In genomic region chr12:92740421-92740820, GRCh38 we compare ENCODE assay signal across 34 cellular contexts. TPM values are rescaled to one million over a fixed set of nuclear protein-coding genes. Genes with fewer than 3 reads are reported as not detected.
"Had no signal": no experiment of that assay in that cellular context is flagged by ENCODE, and none has a peak within 500 bp of the region (broad histone marks: within the 10 kb centered on the region; RNA-seq: fewer than 3 reads in every experiment).

No MANE protein-coding gene starts in this region.

- H3K9me3 ChIP-seq: left lung, neutrophil, right atrium auricular region, right lobe of liver, testis, thyroid gland, transverse colon, upper lobe of left lung, vagina had no signal

- DNase-seq: hypothalamus; immature natural killer cell; kidney; left colon; left lung; mesendoderm; naive B cell; natural killer cell; nephron progenitor cell; occipital lobe; right lobe of liver; stimulated activated CD4-positive, alpha-beta T cell treated with anti-CD3 and anti-CD28 coated beads, Interleukin-1b, Interleukin-23, amount 100 ng/mL, for 48 hours; stimulated activated CD4-positive, alpha-beta T cell treated with anti-CD3 and anti-CD28 coated beads, Interleukin-2, amount 100 ng/mL, for 48 hours; stimulated activated CD4-positive, alpha-beta T cell treated with anti-CD3 and anti-CD28 coated beads, Interleukin-4, amount 100 ng/mL, for 4 hours; stimulated activated CD8-positive, alpha-beta memory T cell treated with anti-CD3 and anti-CD28 coated beads, Interleukin-4, amount 100 ng/mL, for 48 hours; stimulated activated naive CD4-positive, alpha-beta T cell treated with Interleukin-2 at 50 U/mL for 16 hours; stimulated activated naive CD8-positive, alpha-beta T cell treated with anti-CD3 and anti-CD28 coated beads, Interleukin-15, amount 100 ng/mL, for 72 hours; testis; thyroid gland; transverse colon; upper lobe of left lung had no signal

- H3K27me3 Mint-ChIP-seq: stimulated activated memory B cell treated with anti-CD40 and anti-IgM and Interleukin-4, amounts not matched to agents 10 μg/mL and 1 μg/mL and 100 μg/mL, for 72 hours; stimulated activated naive CD8-positive, alpha-beta T cell treated with anti-CD3 and anti-CD28 coated beads, Interleukin-15, amount 100 ng/mL, for 72 hours had no signal

- H3K27ac ChIP-seq: left lung, neural progenitor cell, neutrophil, parathyroid adenoma, right atrium auricular region, right lobe of liver, testis, thyroid gland, transverse colon, upper lobe of left lung, vagina had no signal

- H3K36me3 ChIP-seq: left lung, neural progenitor cell, neutrophil, right atrium auricular region, right lobe of liver, thyroid gland, transverse colon, upper lobe of left lung, vagina had no signal

- H3K27me3 ChIP-seq: left lung, neural progenitor cell, neutrophil, right atrium auricular region, right lobe of liver, testis, thyroid gland, transverse colon, upper lobe of left lung, vagina had no signal

- H3K4me3 ChIP-seq: left lung, lung, neural progenitor cell, right atrium auricular region, right lobe of liver, smooth muscle cell, testis, thyroid gland, transverse colon, upper lobe of left lung, vagina had no signal

- H3K9me3 Mint-ChIP-seq: immature natural killer cell; mesothelial cell of epicardium; naive B cell; natural killer cell; nephron progenitor cell; neural progenitor cell; stimulated activated memory B cell treated with anti-CD40 and anti-IgM and Interleukin-4, amounts not matched to agents 10 μg/mL and 1 μg/mL and 100 μg/mL, for 72 hours; stimulated activated naive CD8-positive, alpha-beta T cell treated with anti-CD3 and anti-CD28 coated beads, Interleukin-15, amount 100 ng/mL, for 72 hours had no signal

- H3K4me1 ChIP-seq: right atrium auricular region, testis had no signal

- H3K4me1 Mint-ChIP-seq: immature natural killer cell; naive B cell; natural killer cell; nephron progenitor cell; stimulated activated naive CD8-positive, alpha-beta T cell treated with anti-CD3 and anti-CD28 coated beads, Interleukin-15, amount 100 ng/mL, for 72 hours had no signal

- H3K36me3 Mint-ChIP-seq: immature natural killer cell, mesothelial cell of epicardium, natural killer cell, neural progenitor cell had no signal

- H3K4me3 Mint-ChIP-seq: immature natural killer cell; mesothelial cell of epicardium; naive B cell; natural killer cell; nephron progenitor cell; neural progenitor cell; stimulated activated memory B cell treated with anti-CD40 and anti-IgM and Interleukin-4, amounts not matched to agents 10 μg/mL and 1 μg/mL and 100 μg/mL, for 72 hours; stimulated activated naive CD8-positive, alpha-beta T cell treated with anti-CD3 and anti-CD28 coated beads, Interleukin-15, amount 100 ng/mL, for 72 hours had no signal

- FAIRE-seq: islet of Langerhans had no signal

- H3K9ac ChIP-seq: neural progenitor cell, parathyroid adenoma had no signal

- H2AFZ ChIP-seq: neural progenitor cell, parathyroid adenoma had no signal

- H3K27ac Mint-ChIP-seq: immature natural killer cell; mesothelial cell of epicardium; naive B cell; natural killer cell; nephron progenitor cell; neural progenitor cell; stimulated activated memory B cell treated with anti-CD40 and anti-IgM and Interleukin-4, amounts not matched to agents 10 μg/mL and 1 μg/mL and 100 μg/mL, for 72 hours had no signal

- ATAC-seq: left colon; left lung; natural killer cell; right lobe of liver; stimulated activated memory B cell treated with anti-CD40 and anti-IgM and Interleukin-4, amounts not matched to agents 10 μg/mL and 1 μg/mL and 100 μg/mL, for 72 hours; stimulated activated naive CD8-positive, alpha-beta T cell treated with anti-CD3 and anti-CD28 coated beads, Interleukin-15, amount 100 ng/mL, for 72 hours had no signal

- H3K4me2 ChIP-seq: neural progenitor cell, smooth muscle cell had no signal

- H3K79me2 ChIP-seq: parathyroid adenoma had no signal

RNA-seq across cellular contexts. Expression of gene PLEKHG7, which starts 37.6 kb away (rescaled TPM):
- total RNA-seq: lower leg skin, mesothelial cell of epicardium, occipital lobe, osteocyte, posterior vena cava, right atrium auricular region, smooth muscle cell, thyroid gland, vagina had no signal
